Comparison of ENCODE assay signal across 2 cellular contexts in the genomic region with DNA sequence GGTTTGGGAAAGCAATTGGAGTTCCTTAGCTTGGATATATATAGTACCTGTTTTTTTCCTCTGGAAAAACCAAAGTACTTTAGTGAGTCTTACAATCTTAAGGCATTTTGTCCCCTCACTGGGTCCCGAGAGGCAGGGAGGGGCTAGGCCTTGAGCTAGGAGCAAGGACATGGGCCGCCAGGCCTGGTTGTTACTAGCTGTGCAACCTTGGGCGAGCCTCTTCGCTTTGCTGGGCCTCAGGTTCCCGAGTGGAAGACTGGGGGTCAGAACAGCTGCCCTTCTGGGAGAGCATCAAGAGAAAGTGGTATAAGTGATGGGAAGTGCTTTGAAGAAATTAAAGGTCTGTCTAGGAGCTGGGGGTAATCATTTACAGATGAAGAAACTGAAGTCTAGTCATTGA.
TF ChIP-seq lines count a peak whose summit lies in the region.

No MANE protein-coding gene starts in this region.

TF ChIP-seq in SK-N-SH, 30 proteins besides CTCF, POLR2A, EP300 and RAD21:
- TF ChIP-seq RCOR1 (IDR thresholded peaks at IDR 0.05; ENCODE audit: low read length) (no peak), FOXJ3 (CRISPR knock-in tag; IDR thresholded peaks at IDR 0.05) (no peak), SIN3A (IDR thresholded peaks at IDR 0.05; ENCODE audit: borderline replicate concordance, low read depth, low read length) (no peak), EZH2phosphoT487 (IDR thresholded peaks at IDR 0.05; ENCODE audit: borderline replicate concordance, low read depth) (no peak), MXI1 (IDR thresholded peaks at IDR 0.05; ENCODE audit: low read depth, low read length) (no peak), ELF1 (IDR thresholded peaks at IDR 0.05) (no peak), YY1 (IDR thresholded peaks at IDR 0.05; ENCODE audit: low read depth) (no peak), TEAD4 (IDR thresholded peaks at IDR 0.05; ENCODE audit: borderline replicate concordance, insufficient read depth) (no peak), GATA2 (CRISPR knock-in tag; IDR thresholded peaks at IDR 0.05) (no peak), FOXM1 (IDR thresholded peaks at IDR 0.05; ENCODE audit: low read depth) (no peak), MEF2A (IDR thresholded peaks at IDR 0.05; ENCODE audit: borderline replicate concordance, low read depth) (no peak), GABPA (IDR thresholded peaks at IDR 0.05; ENCODE audit: low read depth) (no peak), FOSL2 (IDR thresholded peaks at IDR 0.05; ENCODE audit: borderline replicate concordance, low read depth) (no peak)
- TF ChIP-seq, protein P1, sequence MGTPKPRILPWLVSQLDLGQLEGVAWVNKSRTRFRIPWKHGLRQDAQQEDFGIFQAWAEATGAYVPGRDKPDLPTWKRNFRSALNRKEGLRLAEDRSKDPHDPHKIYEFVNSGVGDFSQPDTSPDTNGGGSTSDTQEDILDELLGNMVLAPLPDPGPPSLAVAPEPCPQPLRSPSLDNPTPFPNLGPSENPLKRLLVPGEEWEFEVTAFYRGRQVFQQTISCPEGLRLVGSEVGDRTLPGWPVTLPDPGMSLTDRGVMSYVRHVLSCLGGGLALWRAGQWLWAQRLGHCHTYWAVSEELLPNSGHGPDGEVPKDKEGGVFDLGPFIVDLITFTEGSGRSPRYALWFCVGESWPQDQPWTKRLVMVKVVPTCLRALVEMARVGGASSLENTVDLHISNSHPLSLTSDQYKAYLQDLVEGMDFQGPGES (IDR thresholded peaks at IDR 0.05; ENCODE audit: low read depth, low read length), result no peak
- TF ChIP-seq, protein P2, sequence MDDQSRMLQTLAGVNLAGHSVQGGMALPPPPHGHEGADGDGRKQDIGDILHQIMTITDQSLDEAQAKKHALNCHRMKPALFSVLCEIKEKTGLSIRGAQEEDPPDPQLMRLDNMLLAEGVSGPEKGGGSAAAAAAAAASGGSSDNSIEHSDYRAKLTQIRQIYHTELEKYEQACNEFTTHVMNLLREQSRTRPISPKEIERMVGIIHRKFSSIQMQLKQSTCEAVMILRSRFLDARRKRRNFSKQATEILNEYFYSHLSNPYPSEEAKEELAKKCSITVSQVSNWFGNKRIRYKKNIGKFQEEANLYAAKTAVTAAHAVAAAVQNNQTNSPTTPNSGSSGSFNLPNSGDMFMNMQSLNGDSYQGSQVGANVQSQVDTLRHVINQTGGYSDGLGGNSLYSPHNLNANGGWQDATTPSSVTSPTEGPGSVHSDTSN (IDR thresholded peaks at IDR 0.05), result no peak
- TF ChIP-seq, protein P3, sequence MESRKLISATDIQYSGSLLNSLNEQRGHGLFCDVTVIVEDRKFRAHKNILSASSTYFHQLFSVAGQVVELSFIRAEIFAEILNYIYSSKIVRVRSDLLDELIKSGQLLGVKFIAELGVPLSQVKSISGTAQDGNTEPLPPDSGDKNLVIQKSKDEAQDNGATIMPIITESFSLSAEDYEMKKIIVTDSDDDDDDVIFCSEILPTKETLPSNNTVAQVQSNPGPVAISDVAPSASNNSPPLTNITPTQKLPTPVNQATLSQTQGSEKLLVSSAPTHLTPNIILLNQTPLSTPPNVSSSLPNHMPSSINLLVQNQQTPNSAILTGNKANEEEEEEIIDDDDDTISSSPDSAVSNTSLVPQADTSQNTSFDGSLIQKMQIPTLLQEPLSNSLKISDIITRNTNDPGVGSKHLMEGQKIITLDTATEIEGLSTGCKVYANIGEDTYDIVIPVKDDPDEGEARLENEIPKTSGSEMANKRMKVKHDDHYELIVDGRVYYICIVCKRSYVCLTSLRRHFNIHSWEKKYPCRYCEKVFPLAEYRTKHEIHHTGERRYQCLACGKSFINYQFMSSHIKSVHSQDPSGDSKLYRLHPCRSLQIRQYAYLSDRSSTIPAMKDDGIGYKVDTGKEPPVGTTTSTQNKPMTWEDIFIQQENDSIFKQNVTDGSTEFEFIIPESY (IDR thresholded peaks at IDR 0.05; ENCODE audit: borderline replicate concordance, low read depth), result no peak

TF ChIP-seq in SK-N-SH treated with all-trans-retinoic acid at 6 μM for 48 hours, 23 proteins besides CTCF, POLR2A, EP300 and RAD21:
- TF ChIP-seq ZNF70 (CRISPR knock-in tag; IDR thresholded peaks at IDR 0.05) (no peak), ZNF8 (CRISPR knock-in tag; IDR thresholded peaks at IDR 0.05) (no peak), PPARA (CRISPR knock-in tag; IDR thresholded peaks at IDR 0.05; ENCODE audit: borderline replicate concordance) (no peak), RARB (CRISPR knock-in tag; IDR thresholded peaks at IDR 0.05) (no peak), BACH2 (CRISPR knock-in tag; IDR thresholded peaks at IDR 0.05; ENCODE audit: borderline replicate concordance) (no peak), CSDC2 (CRISPR knock-in tag; IDR thresholded peaks at IDR 0.05) (no peak), TCF4 (CRISPR knock-in tag; IDR thresholded peaks at IDR 0.05; ENCODE audit: borderline replicate concordance) (no peak), ZFP3 (CRISPR knock-in tag; IDR thresholded peaks at IDR 0.05) (no peak), SNAI2 (CRISPR knock-in tag; IDR thresholded peaks at IDR 0.05) (no peak), ESRRG (CRISPR knock-in tag; IDR thresholded peaks at IDR 0.05) (no peak), TOX (CRISPR knock-in tag; IDR thresholded peaks at IDR 0.05; ENCODE audit: borderline replicate concordance) (no peak)
- TF ChIP-seq, protein P4, sequence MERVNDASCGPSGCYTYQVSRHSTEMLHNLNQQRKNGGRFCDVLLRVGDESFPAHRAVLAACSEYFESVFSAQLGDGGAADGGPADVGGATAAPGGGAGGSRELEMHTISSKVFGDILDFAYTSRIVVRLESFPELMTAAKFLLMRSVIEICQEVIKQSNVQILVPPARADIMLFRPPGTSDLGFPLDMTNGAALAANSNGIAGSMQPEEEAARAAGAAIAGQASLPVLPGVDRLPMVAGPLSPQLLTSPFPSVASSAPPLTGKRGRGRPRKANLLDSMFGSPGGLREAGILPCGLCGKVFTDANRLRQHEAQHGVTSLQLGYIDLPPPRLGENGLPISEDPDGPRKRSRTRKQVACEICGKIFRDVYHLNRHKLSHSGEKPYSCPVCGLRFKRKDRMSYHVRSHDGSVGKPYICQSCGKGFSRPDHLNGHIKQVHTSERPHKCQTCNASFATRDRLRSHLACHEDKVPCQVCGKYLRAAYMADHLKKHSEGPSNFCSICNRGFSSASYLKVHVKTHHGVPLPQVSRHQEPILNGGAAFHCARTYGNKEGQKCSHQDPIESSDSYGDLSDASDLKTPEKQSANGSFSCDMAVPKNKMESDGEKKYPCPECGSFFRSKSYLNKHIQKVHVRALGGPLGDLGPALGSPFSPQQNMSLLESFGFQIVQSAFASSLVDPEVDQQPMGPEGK (CRISPR knock-in tag; IDR thresholded peaks at IDR 0.05; ENCODE audit: borderline replicate concordance), result no peak
- TF ChIP-seq, protein P5, sequence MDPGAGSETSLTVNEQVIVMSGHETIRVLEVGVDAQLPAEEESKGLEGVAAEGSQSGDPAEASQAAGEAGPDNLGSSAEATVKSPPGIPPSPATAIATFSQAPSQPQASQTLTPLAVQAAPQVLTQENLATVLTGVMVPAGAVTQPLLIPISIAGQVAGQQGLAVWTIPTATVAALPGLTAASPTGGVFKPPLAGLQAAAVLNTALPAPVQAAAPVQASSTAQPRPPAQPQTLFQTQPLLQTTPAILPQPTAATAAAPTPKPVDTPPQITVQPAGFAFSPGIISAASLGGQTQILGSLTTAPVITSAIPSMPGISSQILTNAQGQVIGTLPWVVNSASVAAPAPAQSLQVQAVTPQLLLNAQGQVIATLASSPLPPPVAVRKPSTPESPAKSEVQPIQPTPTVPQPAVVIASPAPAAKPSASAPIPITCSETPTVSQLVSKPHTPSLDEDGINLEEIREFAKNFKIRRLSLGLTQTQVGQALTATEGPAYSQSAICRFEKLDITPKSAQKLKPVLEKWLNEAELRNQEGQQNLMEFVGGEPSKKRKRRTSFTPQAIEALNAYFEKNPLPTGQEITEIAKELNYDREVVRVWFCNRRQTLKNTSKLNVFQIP (CRISPR knock-in tag; IDR thresholded peaks at IDR 0.05; ENCODE audit: borderline replicate concordance, low read depth), result no peak
- TF ChIP-seq, protein P6, sequence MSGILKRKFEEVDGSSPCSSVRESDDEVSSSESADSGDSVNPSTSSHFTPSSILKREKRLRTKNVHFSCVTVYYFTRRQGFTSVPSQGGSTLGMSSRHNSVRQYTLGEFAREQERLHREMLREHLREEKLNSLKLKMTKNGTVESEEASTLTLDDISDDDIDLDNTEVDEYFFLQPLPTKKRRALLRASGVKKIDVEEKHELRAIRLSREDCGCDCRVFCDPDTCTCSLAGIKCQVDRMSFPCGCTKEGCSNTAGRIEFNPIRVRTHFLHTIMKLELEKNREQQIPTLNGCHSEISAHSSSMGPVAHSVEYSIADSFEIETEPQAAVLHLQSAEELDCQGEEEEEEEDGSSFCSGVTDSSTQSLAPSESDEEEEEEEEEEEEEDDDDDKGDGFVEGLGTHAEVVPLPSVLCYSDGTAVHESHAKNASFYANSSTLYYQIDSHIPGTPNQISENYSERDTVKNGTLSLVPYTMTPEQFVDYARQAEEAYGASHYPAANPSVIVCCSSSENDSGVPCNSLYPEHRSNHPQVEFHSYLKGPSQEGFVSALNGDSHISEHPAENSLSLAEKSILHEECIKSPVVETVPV (CRISPR knock-in tag; IDR thresholded peaks at IDR 0.05), result no peak
- TF ChIP-seq, protein P7, sequence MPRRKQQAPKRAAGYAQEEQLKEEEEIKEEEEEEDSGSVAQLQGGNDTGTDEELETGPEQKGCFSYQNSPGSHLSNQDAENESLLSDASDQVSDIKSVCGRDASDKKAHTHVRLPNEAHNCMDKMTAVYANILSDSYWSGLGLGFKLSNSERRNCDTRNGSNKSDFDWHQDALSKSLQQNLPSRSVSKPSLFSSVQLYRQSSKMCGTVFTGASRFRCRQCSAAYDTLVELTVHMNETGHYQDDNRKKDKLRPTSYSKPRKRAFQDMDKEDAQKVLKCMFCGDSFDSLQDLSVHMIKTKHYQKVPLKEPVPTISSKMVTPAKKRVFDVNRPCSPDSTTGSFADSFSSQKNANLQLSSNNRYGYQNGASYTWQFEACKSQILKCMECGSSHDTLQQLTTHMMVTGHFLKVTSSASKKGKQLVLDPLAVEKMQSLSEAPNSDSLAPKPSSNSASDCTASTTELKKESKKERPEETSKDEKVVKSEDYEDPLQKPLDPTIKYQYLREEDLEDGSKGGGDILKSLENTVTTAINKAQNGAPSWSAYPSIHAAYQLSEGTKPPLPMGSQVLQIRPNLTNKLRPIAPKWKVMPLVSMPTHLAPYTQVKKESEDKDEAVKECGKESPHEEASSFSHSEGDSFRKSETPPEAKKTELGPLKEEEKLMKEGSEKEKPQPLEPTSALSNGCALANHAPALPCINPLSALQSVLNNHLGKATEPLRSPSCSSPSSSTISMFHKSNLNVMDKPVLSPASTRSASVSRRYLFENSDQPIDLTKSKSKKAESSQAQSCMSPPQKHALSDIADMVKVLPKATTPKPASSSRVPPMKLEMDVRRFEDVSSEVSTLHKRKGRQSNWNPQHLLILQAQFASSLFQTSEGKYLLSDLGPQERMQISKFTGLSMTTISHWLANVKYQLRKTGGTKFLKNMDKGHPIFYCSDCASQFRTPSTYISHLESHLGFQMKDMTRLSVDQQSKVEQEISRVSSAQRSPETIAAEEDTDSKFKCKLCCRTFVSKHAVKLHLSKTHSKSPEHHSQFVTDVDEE (CRISPR knock-in tag; IDR thresholded peaks at IDR 0.05), result no peak
